19 cellular contexts compared by ENCODE assay signal in the genomic region with DNA sequence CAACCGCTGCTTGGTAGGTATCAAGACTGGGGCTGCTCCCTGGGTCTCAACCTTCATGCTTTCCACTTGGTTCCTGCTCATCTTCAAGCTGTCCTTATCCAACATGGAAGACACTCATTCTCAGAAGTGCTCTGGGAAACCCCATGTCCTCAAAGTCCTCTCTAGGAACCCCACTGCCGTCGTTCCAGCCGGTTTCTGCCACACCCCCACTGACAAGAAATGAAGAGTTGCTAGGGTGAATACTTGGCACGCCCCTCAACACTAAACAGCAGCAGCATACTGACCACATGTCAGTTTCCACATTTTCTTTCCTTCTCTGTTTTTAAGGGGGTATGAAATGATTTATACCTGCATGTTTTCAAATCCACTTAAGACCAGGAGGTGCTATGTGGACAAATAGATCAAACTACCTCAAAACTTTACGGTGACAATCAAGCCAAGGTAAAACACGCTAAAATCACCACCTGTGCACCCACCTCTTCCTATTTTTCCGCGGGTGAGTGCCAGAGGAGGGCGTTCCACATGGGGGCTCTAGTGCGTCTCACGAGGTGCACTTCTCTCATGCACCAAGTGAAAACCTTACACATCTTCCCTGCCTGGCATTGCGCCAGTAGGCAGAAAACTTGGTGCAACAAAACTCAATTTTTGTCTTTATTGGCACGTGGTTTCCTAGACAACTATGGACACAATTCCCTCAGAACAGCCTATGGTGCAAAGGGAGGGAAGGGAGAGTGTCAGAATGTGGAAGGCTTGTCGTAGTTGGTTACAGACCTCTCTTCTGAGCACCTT.
"Had no signal": no experiment of that assay in that cellular context is flagged by ENCODE, and none has a peak within 500 bp of the region (broad histone marks: within the 10 kb centered on the region; RNA-seq: fewer than 3 reads in every experiment).

No MANE protein-coding gene starts in this region.

- H3K36me3 Mint-ChIP-seq: activated naive CD4-positive, alpha-beta T cell treated with anti-CD3 and anti-CD28 coated beads, Interleukin-2, amount 10 ng/mL, durations not matched to agents 7 days and 5 days; naive thymus-derived CD8-positive, alpha-beta T cell; stimulated activated memory B cell treated with anti-CD40 and anti-IgM and Interleukin-4, amounts not matched to agents 10 μg/mL and 1 μg/mL and 100 μg/mL, for 72 hours had no signal

- H3K27ac Mint-ChIP-seq: activated naive CD4-positive, alpha-beta T cell treated with anti-CD3 and anti-CD28 coated beads, Interleukin-2, amount 10 ng/mL, durations not matched to agents 7 days and 5 days; effector memory CD8-positive, alpha-beta T cell; naive thymus-derived CD8-positive, alpha-beta T cell; stimulated activated memory B cell treated with anti-CD40 and anti-IgM and Interleukin-4, amounts not matched to agents 10 μg/mL and 1 μg/mL and 100 μg/mL, for 72 hours had no signal

- DNase-seq: activated CD4-positive, alpha-beta T cell treated with anti-CD3 and anti-CD28 coated beads, Interleukin-2, amount 50 U/mL, for 1 hour; activated CD4-positive, CD25-positive, alpha-beta regulatory T cell treated with anti-CD3 and anti-CD28 coated beads, Interleukin-2, amount 50 U/mL, for 72 hours; activated CD8-positive, alpha-beta memory T cell treated with anti-CD3 and anti-CD28 coated beads, Interleukin-2, amount 50 U/mL, for 48 hours; activated effector memory CD4-positive, alpha-beta T cell treated with Interleukin-2 at 50 U/mL for 16 hours; activated naive CD4-positive, alpha-beta T cell treated with anti-CD3 and anti-CD28 coated beads, Interleukin-2, amount 10 ng/mL, durations not matched to agents 7 days and 5 days; activated T-cell treated with anti-CD3 and anti-CD28 coated beads, Interleukin-2, amount 50 U/mL, for 48 hours; dermis blood vessel endothelial cell; effector memory CD8-positive, alpha-beta T cell; foreskin fibroblast; mesenchymal stem cell; naive thymus-derived CD8-positive, alpha-beta T cell; ovary; stimulated activated CD4-positive, alpha-beta T cell treated with anti-CD3 and anti-CD28 coated beads, Interleukin-4, amount 100 ng/mL, for 4 hours; T1000 had no signal

- H3K79me2 ChIP-seq: hepatocyte had no signal

- H3K4me3 ChIP-seq: hepatocyte, ovary, right lobe of liver, thoracic aorta had no signal

- H3K9me3 ChIP-seq: ovary, right lobe of liver, thoracic aorta had no signal

- H3K9me3 Mint-ChIP-seq: activated naive CD4-positive, alpha-beta T cell treated with anti-CD3 and anti-CD28 coated beads, Interleukin-2, amount 10 ng/mL, durations not matched to agents 7 days and 5 days had no signal

- H3K4me2 ChIP-seq: hepatocyte had no signal

- H3K27ac ChIP-seq: epithelial cell of prostate, ovary, thoracic aorta had no signal

- H3K27me3 Mint-ChIP-seq: effector memory CD8-positive, alpha-beta T cell; stimulated activated memory B cell treated with anti-CD40 and anti-IgM and Interleukin-4, amounts not matched to agents 10 μg/mL and 1 μg/mL and 100 μg/mL, for 72 hours had no signal

- H3K36me3 ChIP-seq: ovary, right lobe of liver had no signal

- H3K4me1 Mint-ChIP-seq: activated naive CD4-positive, alpha-beta T cell treated with anti-CD3 and anti-CD28 coated beads, Interleukin-2, amount 10 ng/mL, durations not matched to agents 7 days and 5 days; naive thymus-derived CD8-positive, alpha-beta T cell; stimulated activated memory B cell treated with anti-CD40 and anti-IgM and Interleukin-4, amounts not matched to agents 10 μg/mL and 1 μg/mL and 100 μg/mL, for 72 hours had no signal

- H2AFZ ChIP-seq: hepatocyte had no signal

- H3K4me3 Mint-ChIP-seq: activated naive CD4-positive, alpha-beta T cell treated with anti-CD3 and anti-CD28 coated beads, Interleukin-2, amount 10 ng/mL, durations not matched to agents 7 days and 5 days; effector memory CD8-positive, alpha-beta T cell; naive thymus-derived CD8-positive, alpha-beta T cell; stimulated activated memory B cell treated with anti-CD40 and anti-IgM and Interleukin-4, amounts not matched to agents 10 μg/mL and 1 μg/mL and 100 μg/mL, for 72 hours had no signal

- ATAC-seq: effector memory CD8-positive, alpha-beta T cell; naive thymus-derived CD8-positive, alpha-beta T cell; stimulated activated memory B cell treated with anti-CD40 and anti-IgM and Interleukin-4, amounts not matched to agents 10 μg/mL and 1 μg/mL and 100 μg/mL, for 72 hours had no signal

- H3K27me3 ChIP-seq: hepatocyte, ovary, right lobe of liver had no signal
